Comparison of ENCODE assay signal across 22 cellular contexts in genomic region chr22:49921508-49922278, GRCh38. TPM values are rescaled to one million over a fixed set of nuclear protein-coding genes. Genes with fewer than 3 reads are reported as not detected.
A peak's percentile ranks its signal among the peaks of the same experiment; 100 is the strongest.
DNase-seq lines count a peak whose midpoint lies in the region; ATAC-seq and TF ChIP-seq lines count a peak whose summit lies in the region.
"Had no signal": no experiment of that assay in that cellular context is flagged by ENCODE, and none has a peak within 500 bp of the region (broad histone marks: within the 10 kb centered on the region; RNA-seq: fewer than 3 reads in every experiment).

No MANE protein-coding gene starts in this region.

- H3K4me1 Mint-ChIP-seq in CD14-positive monocyte: peaks cover 34% of the 10 kb centered on the region

- H3K9me3 ChIP-seq in SK-N-MC (ENCODE audit: low read depth, low read length): no peaks in the 10 kb centered on the region
- no peaks in the 10 kb centered on the region for H3K9me3 ChIP-seq in lower lobe of right lung
- H3K9me3 ChIP-seq: BE2C, Caco-2, Peyer's patch had no signal

- H3K36me3 ChIP-seq in SK-N-MC (ENCODE audit: insufficient read depth, low read length) (no peaks in the 10 kb centered on the region; the same call in 1 of the 2 replicates), lower lobe of right lung (peaks cover 26% of the 10 kb centered on the region)
- H3K36me3 ChIP-seq: BE2C had no signal

- TF ChIP-seq CTCF in 22Rv1 (IDR thresholded peaks at IDR 0.05): no peak
- no peak for TF ChIP-seq CTCF in CD14-positive monocyte (IDR thresholded peaks at IDR 0.05)
- no peak for TF ChIP-seq CTCF in lower lobe of right lung (IDR thresholded peaks at IDR 0.05)

- H3K27me3 Mint-ChIP-seq in CD14-positive monocyte (ENCODE audit: low read depth in 3 of 3): peaks cover 0 to 4% (median 2%) of the 10 kb centered on the region in 3 donors
- H3K27me3 Mint-ChIP-seq: CD4-positive, alpha-beta memory T cell had no signal

- peaks cover 26 to 37% of the 10 kb centered on the region in 2 donors for H3K36me3 Mint-ChIP-seq in CD14-positive monocyte

- no peak for ATAC-seq in lower lobe of right lung
- ATAC-seq: GM23338, Right ventricle myocardium inferior had no signal

- peaks cover 21% of the 10 kb centered on the region for H3K4me1 ChIP-seq in lower lobe of right lung
- H3K4me1 ChIP-seq: BE2C had no signal

- peak; percentile 40 for DNase-seq in CD14-positive monocyte (ENCODE audit: low spot score)
- DNase-seq in SK-N-MC (ENCODE audit: low read depth, low spot score): no peak
- peak; percentile 41 for DNase-seq in lower lobe of right lung
- DNase-seq in DMS 273 (lab: John Stamatoyannopoulos, UW; ENCODE audit: unreplicated experiment): no peak
- no peak for DNase-seq in stimulated activated CD4-positive, alpha-beta T cell treated with anti-CD3 and anti-CD28 coated beads, Interleukin-2, amount 100 ng/mL, for 48 hours
- no peak for DNase-seq in NCI-H446 (lab: John Stamatoyannopoulos, UW)
- no peak for DNase-seq in stimulated activated naive CD4-positive, alpha-beta T cell (lab: John Stamatoyannopoulos, UW)
- DNase-seq: BE2C; Caco-2; CD4-positive, alpha-beta memory T cell; DND-41; Kasumi-1; NCI-H1694; NCI-H2081; NCI-H2171; NCI-H345; NCI-H524 treated with DMSO at 0.1 percent for 48 hours; NCI-H82; Peyer's patch had no signal

- H3K4me3 ChIP-seq in SK-N-MC: no peak overlapping the region
- no peak overlapping the region for H3K4me3 ChIP-seq in lower lobe of right lung
- H3K4me3 ChIP-seq: GM23338, Peyer's patch had no signal

- no peak overlapping the region for H3K4me3 Mint-ChIP-seq in CD14-positive monocyte
- H3K4me3 Mint-ChIP-seq: GM23338 had no signal

- no peaks in the 10 kb centered on the region for H3K27me3 ChIP-seq in lower lobe of right lung (ENCODE audit: low read depth)
- H3K27me3 ChIP-seq: BE2C, Peyer's patch had no signal

- intact Hi-C loops in CD14-positive monocyte (cut with micrococcal nuclease) (loop anchor here in 1 of 2 donors (10.0 kb wide), 1 partner anchor 283 kb away; the partner anchor contains the start of gene SELENOO), lower lobe of right lung (cut with DNase I) (loop anchor here (10.0 kb wide), 1 partner anchor 113 kb away; no protein-coding TSS in a partner anchor)

- no peak overlapping the region for H3K9ac ChIP-seq in SK-N-MC (ENCODE audit: insufficient read length)

- peak overlapping the region in 1 of 7 donors; percentile 40 for H3K27ac Mint-ChIP-seq in CD14-positive monocyte
- H3K27ac Mint-ChIP-seq: GM23338 had no signal

- H3K27ac ChIP-seq in 22Rv1 (peak overlapping the region; percentile 8; the same call in 1 of the 2 replicates), SK-N-MC (0 out of 2 replicates have a peak overlapping the region, but pooled peaks have one; percentile 60), lower lobe of right lung (no peak overlapping the region)
- H3K27ac ChIP-seq: Peyer's patch had no signal

- no peaks in the 10 kb centered on the region for H3K9me3 Mint-ChIP-seq in CD14-positive monocyte
- H3K9me3 Mint-ChIP-seq: CD4-positive, alpha-beta memory T cell; GM23338 had no signal

RNA-seq across cellular contexts. Expression of gene CRELD2, which starts 3.3 kb away (rescaled TPM):
- polyA plus RNA-seq in CD14-positive monocyte: 10 to 100 TPM; 20.3 to 27.6 TPM
- total RNA-seq in lower lobe of right lung: 42.7 TPM

RNA-seq across cellular contexts. Expression of gene ALG12, which starts 3.5 kb away (rescaled TPM):
- polyA plus RNA-seq in CD14-positive monocyte: 1 to 10 TPM; 7.2 to 9.5 TPM
- total RNA-seq in lower lobe of right lung: 25.9 TPM

RNA-seq across cellular contexts. Expression of gene PIM3, which starts 38.9 kb away (rescaled TPM):
- polyA plus RNA-seq in CD14-positive monocyte: 10 to 100 TPM; 38.8 to 40.4 TPM
- 94.7 TPM for total RNA-seq in lower lobe of right lung

Comparison
In these comparisons a context has a peak if more than half of its experiments do, and no peak if none do; other contexts are left out.
1. DNase-seq: peak in CD14-positive monocyte (single experiment) and lower lobe of right lung (single experiment); none in SK-N-MC (single experiment), DMS 273 (single experiment), stimulated activated CD4-positive, alpha-beta T cell treated with anti-CD3 and anti-CD28 coated beads, Interleukin-2, amount 100 ng/mL, for 48 hours (0 of 2), NCI-H446 (0 of 2) and stimulated activated naive CD4-positive, alpha-beta T cell (0 of 6).